In genomic region chr2:2172516-2172915, GRCh38 we compare ENCODE assay signal across 25 cellular contexts.
"Had no signal": no experiment of that assay in that cellular context is flagged by ENCODE, and none has a peak within 500 bp of the region (broad histone marks: within the 10 kb centered on the region; RNA-seq: fewer than 3 reads in every experiment).

No MANE protein-coding gene starts in this region.

- H2AFZ ChIP-seq: hepatocyte had no signal

- DNase-seq: heart right ventricle; islet precursor cell; left ventricle myocardium inferior; midbrain; mucosa of descending colon; naive thymus-derived CD4-positive, alpha-beta T cell; occipital lobe; ovary; right lobe of liver; stimulated activated CD4-positive, alpha-beta T cell treated with anti-CD3 and anti-CD28 coated beads, Interleukin-1b, Interleukin-23, amount 100 ng/mL, for 48 hours; stimulated activated CD4-positive, alpha-beta T cell treated with anti-CD3 and anti-CD28 coated beads, Interleukin-2, amount 100 ng/mL, for 48 hours; stimulated activated CD4-positive, alpha-beta T cell treated with anti-CD3 and anti-CD28 coated beads, Interleukin-4, amount 100 ng/mL, for 4 hours; stimulated activated CD8-positive, alpha-beta memory T cell treated with anti-CD3 and anti-CD28 coated beads, Interleukin-4, amount 100 ng/mL, for 48 hours; stimulated activated naive CD4-positive, alpha-beta T cell treated with Interleukin-2 at 50 U/mL for 16 hours; tibial artery; trophoblast cell; uterus had no signal

- H3K27ac ChIP-seq: heart right ventricle, hepatocyte, left ventricle myocardium inferior, neutrophil, ovary, right atrium auricular region, right lobe of liver, suprapubic skin, thoracic aorta, tibial artery, uterus had no signal

- H3K4me2 ChIP-seq: hepatocyte, smooth muscle cell had no signal

- H3K9me3 ChIP-seq: heart right ventricle, left ventricle myocardium inferior, mucosa of descending colon, neutrophil, ovary, right atrium auricular region, right lobe of liver, suprapubic skin, thoracic aorta, tibial artery, uterus had no signal

- H3K4me1 ChIP-seq: heart right ventricle, left ventricle myocardium inferior, right atrium auricular region, right lobe of liver, suprapubic skin, tibial artery, uterus had no signal

- H3K4me3 ChIP-seq: heart right ventricle, hepatocyte, left ventricle myocardium inferior, lung, mucosa of descending colon, ovary, right atrium auricular region, right lobe of liver, smooth muscle cell, suprapubic skin, thoracic aorta, tibial artery, uterus had no signal

- H3K36me3 ChIP-seq: heart right ventricle, left ventricle myocardium inferior, neutrophil, ovary, right atrium auricular region, right lobe of liver, suprapubic skin, thoracic aorta, tibial artery, uterus had no signal

- H3K27me3 ChIP-seq: neutrophil, ovary, right atrium auricular region, right lobe of liver, uterus had no signal

- ATAC-seq: heart right ventricle; mucosa of descending colon; naive thymus-derived CD4-positive, alpha-beta T cell; right lobe of liver; stimulated activated memory B cell treated with anti-CD40 and anti-IgM and Interleukin-4, amounts not matched to agents 10 μg/mL and 1 μg/mL and 100 μg/mL, for 72 hours had no signal
